In genomic region chr2:230600881-230601280, GRCh38 we compare ENCODE assay signal across 18 cellular contexts.
DNase-seq lines count a peak whose midpoint lies in the region; ATAC-seq and TF ChIP-seq lines count a peak whose summit lies in the region.
"Had no signal": no experiment of that assay in that cellular context is flagged by ENCODE, and none has a peak within 500 bp of the region (broad histone marks: within the 10 kb centered on the region; RNA-seq: fewer than 3 reads in every experiment).

No MANE protein-coding gene starts in this region.

- H3K27ac Mint-ChIP-seq in activated CD8-positive, alpha-beta memory T cell treated with anti-CD3 and anti-CD28 coated beads, Interleukin-2, amount 10 ng/mL, durations not matched to agents 7 days and 5 days: peak overlapping the region; percentile 73
- peak overlapping the region; percentile 65 for H3K27ac Mint-ChIP-seq in activated CD8-positive, alpha-beta T cell treated with anti-CD3 and anti-CD28 coated beads, Interleukin-2, amount 10 ng/mL, durations not matched to agents 7 days and 5 days
- H3K27ac Mint-ChIP-seq in natural killer cell treated with Interleukin-12 subunit alpha and Interleukin-12 subunit beta and Interleukin-15 and Interleukin-18, amount 100 ng/mL, for 72 hours: peak overlapping the region; percentile 45 to 82
- H3K27ac Mint-ChIP-seq in type B pancreatic cell: no peak overlapping the region
- H3K27ac Mint-ChIP-seq: GM23338, neural progenitor cell had no signal

- no peaks in the 10 kb centered on the region for H3K4me1 ChIP-seq in tibial artery
- H3K4me1 ChIP-seq: neural progenitor cell had no signal

- intact Hi-C loops in tibial artery (cut with DNase I; ENCODE audit: low total_unique reads): no loop called here

- peaks cover 48% of the 10 kb centered on the region for H3K4me1 Mint-ChIP-seq in activated CD8-positive, alpha-beta memory T cell treated with anti-CD3 and anti-CD28 coated beads, Interleukin-2, amount 10 ng/mL, durations not matched to agents 7 days and 5 days
- peaks cover 66% of the 10 kb centered on the region for H3K4me1 Mint-ChIP-seq in activated CD8-positive, alpha-beta T cell treated with anti-CD3 and anti-CD28 coated beads, Interleukin-2, amount 10 ng/mL, durations not matched to agents 7 days and 5 days (ENCODE audit: low read depth)
- H3K4me1 Mint-ChIP-seq in natural killer cell treated with Interleukin-12 subunit alpha and Interleukin-12 subunit beta and Interleukin-15 and Interleukin-18, amount 100 ng/mL, for 72 hours (ENCODE audit: low read depth in 2 of 2): peaks cover 36 to 58% of the 10 kb centered on the region in 2 donors
- no peaks in the 10 kb centered on the region for H3K4me1 Mint-ChIP-seq in type B pancreatic cell (ENCODE audit: unreplicated experiment)
- H3K4me1 Mint-ChIP-seq: neural progenitor cell had no signal

- H3K9me3 ChIP-seq in tibial artery: no peaks in the 10 kb centered on the region
- H3K9me3 ChIP-seq: upper lobe of left lung had no signal

- H3K36me3 ChIP-seq in tibial artery: no peaks in the 10 kb centered on the region
- H3K36me3 ChIP-seq: neural progenitor cell, upper lobe of left lung had no signal

- H3K27me3 Mint-ChIP-seq in activated CD8-positive, alpha-beta memory T cell treated with anti-CD3 and anti-CD28 coated beads, Interleukin-2, amount 10 ng/mL, durations not matched to agents 7 days and 5 days: no peaks in the 10 kb centered on the region
- H3K27me3 Mint-ChIP-seq in activated CD8-positive, alpha-beta T cell treated with anti-CD3 and anti-CD28 coated beads, Interleukin-2, amount 10 ng/mL, durations not matched to agents 7 days and 5 days (ENCODE audit: low read depth): no peaks in the 10 kb centered on the region
- H3K27me3 Mint-ChIP-seq in natural killer cell treated with Interleukin-12 subunit alpha and Interleukin-12 subunit beta and Interleukin-15 and Interleukin-18, amount 100 ng/mL, for 72 hours: no peaks in the 10 kb centered on the region
- peaks cover 12% of the 10 kb centered on the region for H3K27me3 Mint-ChIP-seq in type B pancreatic cell

- CTCF ChIA-PET in activated CD8-positive, alpha-beta memory T cell treated with anti-CD3 and anti-CD28 coated beads, Interleukin-2, amount 10 ng/mL, durations not matched to agents 7 days and 5 days (lab: Charles Lee): interaction anchor here (1.4 kb wide), 1 partner anchor 8 kb away, joined by 3 read pairs; no protein-coding TSS in a partner anchor
- CTCF ChIA-PET in activated CD8-positive, alpha-beta T cell treated with anti-CD3 and anti-CD28 coated beads, Interleukin-2, amount 10 ng/mL, durations not matched to agents 7 days and 5 days (lab: Charles Lee): interaction anchor here (1.0 kb wide), 1 partner anchor 12 kb away, joined by 3 read pairs; no protein-coding TSS in a partner anchor

- ATAC-seq in activated CD8-positive, alpha-beta memory T cell treated with anti-CD3 and anti-CD28 coated beads, Interleukin-2, amount 10 ng/mL, durations not matched to agents 7 days and 5 days: no peak
- peak; percentile 6 for ATAC-seq in GM18861 (IDR thresholded peaks at IDR 0.05; ENCODE audit: unreplicated experiment)
- no peak for ATAC-seq in activated CD8-positive, alpha-beta T cell treated with anti-CD3 and anti-CD28 coated beads, Interleukin-2, amount 10 ng/mL, durations not matched to agents 7 days and 5 days
- ATAC-seq in natural killer cell treated with Interleukin-12 subunit alpha and Interleukin-12 subunit beta and Interleukin-15 and Interleukin-18, amount 100 ng/mL, for 72 hours: no peak
- ATAC-seq: GM23338 had no signal

- POLR2A ChIA-PET in activated CD8-positive, alpha-beta T cell treated with anti-CD3 and anti-CD28 coated beads, Interleukin-2, amount 10 ng/mL, durations not matched to agents 7 days and 5 days (lab: Charles Lee): interaction anchor here (0.6 kb wide), 1 partner anchor 49 kb away, joined by 3 read pairs; no protein-coding TSS in a partner anchor

- H3K27me3 ChIP-seq in tibial artery: peaks cover 0 to 2% of the 10 kb centered on the region in 2 donors
- H3K27me3 ChIP-seq: neural progenitor cell, upper lobe of left lung had no signal

- H3K9me3 Mint-ChIP-seq in activated CD8-positive, alpha-beta memory T cell treated with anti-CD3 and anti-CD28 coated beads, Interleukin-2, amount 10 ng/mL, durations not matched to agents 7 days and 5 days (ENCODE audit: low read depth): peaks cover 3% of the 10 kb centered on the region
- peaks cover 14% of the 10 kb centered on the region for H3K9me3 Mint-ChIP-seq in activated CD8-positive, alpha-beta T cell treated with anti-CD3 and anti-CD28 coated beads, Interleukin-2, amount 10 ng/mL, durations not matched to agents 7 days and 5 days (ENCODE audit: insufficient read depth)
- peaks cover 2% of the 10 kb centered on the region for H3K9me3 Mint-ChIP-seq in natural killer cell treated with Interleukin-12 subunit alpha and Interleukin-12 subunit beta and Interleukin-15 and Interleukin-18, amount 100 ng/mL, for 72 hours
- no peaks in the 10 kb centered on the region for H3K9me3 Mint-ChIP-seq in type B pancreatic cell

- H3K4me3 Mint-ChIP-seq in activated CD8-positive, alpha-beta memory T cell treated with anti-CD3 and anti-CD28 coated beads, Interleukin-2, amount 10 ng/mL, durations not matched to agents 7 days and 5 days: peak overlapping the region; percentile 53
- H3K4me3 Mint-ChIP-seq in activated CD8-positive, alpha-beta T cell treated with anti-CD3 and anti-CD28 coated beads, Interleukin-2, amount 10 ng/mL, durations not matched to agents 7 days and 5 days: no peak overlapping the region
- H3K4me3 Mint-ChIP-seq in natural killer cell treated with Interleukin-12 subunit alpha and Interleukin-12 subunit beta and Interleukin-15 and Interleukin-18, amount 100 ng/mL, for 72 hours: peak overlapping the region; percentile 52
- no peak overlapping the region for H3K4me3 Mint-ChIP-seq in type B pancreatic cell
- H3K4me3 Mint-ChIP-seq: GM23338, neural progenitor cell had no signal

- H3K36me3 Mint-ChIP-seq in activated CD8-positive, alpha-beta memory T cell treated with anti-CD3 and anti-CD28 coated beads, Interleukin-2, amount 10 ng/mL, durations not matched to agents 7 days and 5 days: peaks cover 39% of the 10 kb centered on the region
- H3K36me3 Mint-ChIP-seq in activated CD8-positive, alpha-beta T cell treated with anti-CD3 and anti-CD28 coated beads, Interleukin-2, amount 10 ng/mL, durations not matched to agents 7 days and 5 days (ENCODE audit: low read depth): peaks cover 54% of the 10 kb centered on the region
- H3K36me3 Mint-ChIP-seq in natural killer cell treated with Interleukin-12 subunit alpha and Interleukin-12 subunit beta and Interleukin-15 and Interleukin-18, amount 100 ng/mL, for 72 hours: peaks cover 7% of the 10 kb centered on the region
- H3K36me3 Mint-ChIP-seq in type B pancreatic cell: no peaks in the 10 kb centered on the region
- H3K36me3 Mint-ChIP-seq: neural progenitor cell had no signal

- TF ChIP-seq CTCF in tibial artery (IDR thresholded peaks at IDR 0.05) (no peak), type B pancreatic cell (conservative IDR thresholded peaks at IDR 0.05) (no peak)

- H3K4me3 ChIP-seq in tibial artery: no peak overlapping the region
- H3K4me3 ChIP-seq: GM23338, neural progenitor cell, upper lobe of left lung had no signal

- DNase-seq in activated CD8-positive, alpha-beta memory T cell treated with anti-CD3 and anti-CD28 coated beads, Interleukin-2, amount 10 ng/mL, durations not matched to agents 7 days and 5 days: no peak
- DNase-seq in activated CD8-positive, alpha-beta memory T cell treated with anti-CD3 and anti-CD28 coated beads for 24 hours: no peak
- no peak for DNase-seq in activated CD8-positive, alpha-beta T cell treated with anti-CD3 and anti-CD28 coated beads, Interleukin-2, amount 10 ng/mL, durations not matched to agents 7 days and 5 days
- DNase-seq in natural killer cell treated with Interleukin-12 subunit alpha and Interleukin-12 subunit beta and Interleukin-15 and Interleukin-18, amount 100 ng/mL, for 72 hours (ENCODE audit: low spot score): no peak
- no peak for DNase-seq in stimulated activated CD4-positive, alpha-beta T cell treated with anti-CD3 and anti-CD28 coated beads, Interleukin-4, amount 100 ng/mL, for 24 hours
- DNase-seq in tibial artery (no peak), type B pancreatic cell (ENCODE audit: extremely low spot score, unreplicated experiment) (no peak)
- DNase-seq: activated CD4-positive, CD25-positive, alpha-beta regulatory T cell treated with anti-CD3 and anti-CD28 coated beads, Interleukin-2, amount 50 U/mL, for 72 hours; hypothalamus; NCI-H1694; NCI-H226; SHP77; T1000; upper lobe of left lung had no signal

- no peak overlapping the region for H3K27ac ChIP-seq in tibial artery
- H3K27ac ChIP-seq: C4-2B, neural progenitor cell, upper lobe of left lung had no signal

Comparison
In these comparisons a context has a peak if more than half of its experiments do, and no peak if none do; other contexts are left out.
1. H3K4me3 Mint-ChIP-seq: peak in activated CD8-positive, alpha-beta memory T cell treated with anti-CD3 and anti-CD28 coated beads, Interleukin-2, amount 10 ng/mL, durations not matched to agents 7 days and 5 days (single experiment) and natural killer cell treated with Interleukin-12 subunit alpha and Interleukin-12 subunit beta and Interleukin-15 and Interleukin-18, amount 100 ng/mL, for 72 hours (single experiment); none in activated CD8-positive, alpha-beta T cell treated with anti-CD3 and anti-CD28 coated beads, Interleukin-2, amount 10 ng/mL, durations not matched to agents 7 days and 5 days (single experiment) and type B pancreatic cell (single experiment).